In the genomic region with DNA sequence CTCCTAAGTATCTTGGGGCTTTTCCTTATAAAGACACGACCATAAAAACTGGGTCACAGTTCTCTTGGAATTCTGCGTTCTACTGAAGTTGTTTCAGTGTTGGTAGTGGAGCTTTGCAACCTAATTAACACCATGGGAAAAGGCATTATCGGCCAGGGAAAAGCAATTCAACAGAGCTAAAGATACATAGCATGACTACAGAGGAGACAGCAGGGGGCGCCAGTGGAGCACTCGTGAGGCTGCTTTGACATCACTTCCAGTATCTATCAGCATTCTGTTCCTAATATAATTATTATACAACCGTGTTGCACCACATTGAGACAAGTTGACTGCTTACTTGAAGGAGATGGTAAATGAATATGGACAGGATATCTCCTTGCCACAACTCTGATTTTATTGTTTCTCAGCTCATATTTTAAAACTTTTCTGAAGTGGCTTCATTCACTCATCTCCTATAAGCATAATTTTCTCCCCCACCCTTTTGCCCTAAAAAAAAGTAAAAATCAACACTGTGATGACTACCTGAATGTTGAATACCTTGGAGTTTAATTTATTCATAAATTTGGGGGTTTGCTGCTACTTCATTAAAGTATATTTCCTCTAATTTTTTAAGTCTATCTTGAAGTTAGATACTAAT, we compare ENCODE assay signal across 8 cellular contexts. TPM values are rescaled to one million over a fixed set of nuclear protein-coding genes. Genes with fewer than 3 reads are reported as not detected.
DNase-seq lines count a peak whose midpoint lies in the region; ATAC-seq, FAIRE-seq and TF ChIP-seq lines count a peak whose summit lies in the region.

No MANE protein-coding gene starts in this region.

- ATAC-seq in HG03159 (IDR thresholded peaks at IDR 0.05; ENCODE audit: unreplicated experiment) = no peak

- no peaks in the 10 kb centered on the region for H3K9me3 ChIP-seq in osteoblast (ENCODE audit: low read depth, low read length)

- peak; percentile 52 for TF ChIP-seq CTCF in osteoblast (IDR thresholded peaks at IDR 0.05; ENCODE audit: extremely low read depth, low read depth, low read length)

- H3K27me3 ChIP-seq in osteoblast (ENCODE audit: insufficient read depth, low read length) = no peaks in the 10 kb centered on the region

- no peak overlapping the region for H2AFZ ChIP-seq in osteoblast (ENCODE audit: low read length)

- H3K4me2 ChIP-seq in osteoblast (ENCODE audit: insufficient read depth, low read length) = no peak overlapping the region

- no peaks in the 10 kb centered on the region for H3K4me1 ChIP-seq in osteoblast (ENCODE audit: insufficient read depth, low read length)

- no peaks in the 10 kb centered on the region for H3K36me3 ChIP-seq in osteoblast (ENCODE audit: insufficient read depth, low read length)

- FAIRE-seq in RCC 7860 (lab: Jason Lieb, UNC) = peak; percentile 2

- peak; percentile 55 for DNase-seq in activated CD8-positive, alpha-beta memory T cell treated with anti-CD3 and anti-CD28 coated beads, Interleukin-2, amount 50 U/mL, for 48 hours
- DNase-seq in activated CD8-positive, alpha-beta memory T cell treated with anti-CD3 and anti-CD28 coated beads, Interleukin-2, amount 50 U/mL, for 4 hours = no peak
- DNase-seq in HT-29 (ENCODE audit: low spot score) (peak; percentile 71), RCC 7860 (ENCODE audit: low spot score) (peak; percentile 57), ecto neural progenitor cell (ENCODE audit: low spot score) (peak; percentile 67), osteoblast (ENCODE audit: insufficient read length, low spot score, missing footprints) (peak; percentile 57)
- DNase-seq in activated CD8-positive, alpha-beta memory T cell treated with anti-CD3 and anti-CD28 coated beads for 24 hours = no peak

- no peaks in the 10 kb centered on the region for H4K20me1 ChIP-seq in osteoblast (ENCODE audit: insufficient read depth, low read length)

- no peaks in the 10 kb centered on the region for H3K79me2 ChIP-seq in osteoblast (ENCODE audit: insufficient read depth, low read length)

- no peak overlapping the region for H3K27ac ChIP-seq in osteoblast (ENCODE audit: low read depth, low read length)

- H3K4me3 ChIP-seq in osteoblast (ENCODE audit: insufficient read depth, low read length) = no peak overlapping the region

RNA-seq across cellular contexts. Expression of a gene that starts 39.4 kb away (rescaled TPM):
- total RNA-seq in HT-29 (2014; rRNA removed; shearing (Covaris generic)) = not detected in 2 replicates
- total RNA-seq in osteoblast = not detected in 2 replicates

Comparison
In these comparisons a context has a peak if more than half of its experiments do, and no peak if none do; other contexts are left out.
1. DNase-seq: peak in activated CD8-positive, alpha-beta memory T cell treated with anti-CD3 and anti-CD28 coated beads, Interleukin-2, amount 50 U/mL, for 48 hours (single experiment), HT-29 (single experiment), RCC 7860 (single experiment), ecto neural progenitor cell (single experiment) and osteoblast (single experiment); none in activated CD8-positive, alpha-beta memory T cell treated with anti-CD3 and anti-CD28 coated beads, Interleukin-2, amount 50 U/mL, for 4 hours (single experiment) and activated CD8-positive, alpha-beta memory T cell treated with anti-CD3 and anti-CD28 coated beads for 24 hours (single experiment).